In the genomic region with DNA sequence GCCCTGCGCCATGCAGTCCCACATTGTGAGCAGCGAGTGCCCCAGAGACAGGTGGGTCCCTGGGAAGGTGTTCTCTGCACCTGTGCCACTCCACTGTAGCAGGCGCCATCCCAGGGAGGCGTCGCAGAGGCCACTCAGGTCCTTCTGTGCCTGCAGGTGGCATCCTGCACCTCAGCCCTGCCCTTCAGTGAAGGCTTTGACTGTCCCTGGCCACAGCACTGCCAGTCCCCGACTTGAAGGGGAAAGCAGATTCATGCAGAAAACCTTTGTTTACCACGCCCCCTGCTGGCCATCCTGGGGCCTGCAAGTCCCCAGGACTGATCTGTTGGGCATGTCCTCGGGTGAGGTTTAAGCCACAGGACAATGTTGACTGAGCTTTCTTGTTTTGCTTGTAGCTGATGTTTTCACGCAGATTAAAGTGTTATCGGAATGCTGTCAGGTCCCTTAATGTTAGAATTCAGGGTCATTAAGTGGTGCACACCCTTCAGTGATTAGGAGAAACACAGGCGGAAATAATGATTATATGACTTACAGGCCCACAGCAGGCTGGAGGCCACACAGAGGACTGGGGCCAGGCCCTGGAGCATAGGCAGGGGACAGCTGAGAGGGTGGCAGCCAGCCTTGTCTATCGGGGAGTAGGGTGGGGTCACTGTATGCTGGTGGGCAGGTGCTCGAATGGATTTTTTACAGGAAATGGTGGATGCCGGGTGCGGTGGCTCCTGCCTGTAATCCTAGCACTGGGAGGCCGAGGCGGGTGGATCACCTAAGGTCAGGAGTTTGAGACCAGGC, we compare ENCODE assay signal across 8 cellular contexts. TPM values are rescaled to one million over a fixed set of nuclear protein-coding genes. Genes with fewer than 3 reads are reported as not detected.
A peak's percentile ranks its signal among the peaks of the same experiment; 100 is the strongest.
DNase-seq lines count a peak whose midpoint lies in the region; ATAC-seq and TF ChIP-seq lines count a peak whose summit lies in the region.

No MANE protein-coding gene starts in this region.

- peaks cover 94% of the 10 kb centered on the region for H3K36me3 Mint-ChIP-seq in activated T-helper 17 cell treated with anti-CD3 and anti-CD28 coated beads, Interleukin-2, amount 50 U/mL, for 72 hours (ENCODE audit: low read depth)
- peaks cover 25% of the 10 kb centered on the region for H3K36me3 Mint-ChIP-seq in neural progenitor cell

- no peak overlapping the region for H2AFZ ChIP-seq in neural progenitor cell (replicated peaks)

- peaks cover 4% of the 10 kb centered on the region for H3K36me3 ChIP-seq in neural progenitor cell
- peaks cover 3 to 45% (median 21%) of the 10 kb centered on the region in 4 donors for H3K36me3 ChIP-seq in stomach

- H3K4me1 ChIP-seq in neural progenitor cell, result peaks cover 10% of the 10 kb centered on the region
- H3K4me1 ChIP-seq in stomach, result peaks cover 38 to 80% (median 60%) of the 10 kb centered on the region in 4 donors

- H3K27ac Mint-ChIP-seq in activated T-helper 17 cell treated with anti-CD3 and anti-CD28 coated beads, Interleukin-2, amount 50 U/mL, for 72 hours, result peak overlapping the region; percentile 81
- no peak overlapping the region for H3K27ac Mint-ChIP-seq in neural progenitor cell

- no peak overlapping the region for H3K4me3 ChIP-seq in fibroblast of mammary gland (ENCODE audit: control insufficient read depth, low read depth, low read length)
- H3K4me3 ChIP-seq in neural progenitor cell, result no peak overlapping the region
- H3K4me3 ChIP-seq in stomach, result peak overlapping the region in 1 of 4 donors; percentile 13

- H3K9me3 ChIP-seq in neural progenitor cell (ENCODE audit: low read depth) (no peaks in the 10 kb centered on the region), stomach (no peaks in the 10 kb centered on the region)

- H3K4me1 Mint-ChIP-seq in activated T-helper 17 cell treated with anti-CD3 and anti-CD28 coated beads, Interleukin-2, amount 50 U/mL, for 72 hours, result peaks cover 29% of the 10 kb centered on the region
- H3K4me1 Mint-ChIP-seq in neural progenitor cell, result peaks cover 30% of the 10 kb centered on the region

- DNase-seq in ELF-1 (ENCODE audit: low read depth, low spot score) (peak; percentile 95), LHCN-M2 (ENCODE audit: low read depth) (peak; percentile 77), RPMI8226 (peak; percentile 79), fibroblast of mammary gland (ENCODE audit: low read depth) (peak; percentile 80), neural progenitor cell (ENCODE audit: low spot score) (peak; percentile 91), stomach (peak; percentile 96)

- peaks cover 83% of the 10 kb centered on the region for H3K79me2 ChIP-seq in neural progenitor cell (ENCODE audit: low read depth)

- H3K27me3 ChIP-seq in neural progenitor cell, result no peaks in the 10 kb centered on the region
- H3K27me3 ChIP-seq in stomach, result no peaks in the 10 kb centered on the region

- peak overlapping the region; percentile 46 for H3K4me3 Mint-ChIP-seq in activated T-helper 17 cell treated with anti-CD3 and anti-CD28 coated beads, Interleukin-2, amount 50 U/mL, for 72 hours
- peak overlapping the region; percentile 28 for H3K4me3 Mint-ChIP-seq in neural progenitor cell

- intact Hi-C loops in stomach (cut with DNase I; ENCODE audit: low total_unique reads), result loop anchor here (5.0 kb wide), 1 partner anchor 34 kb away; no protein-coding TSS in a partner anchor

- TF ChIP-seq POLR2A in stomach (IDR thresholded peaks at IDR 0.05), result no peak

- TF ChIP-seq EP300 in stomach (IDR thresholded peaks at IDR 0.05), result no peak

- H3K27ac ChIP-seq in neural progenitor cell (no peak overlapping the region), stomach (peak overlapping the region; percentile 37 to 83 (median 67))

- H3K4me2 ChIP-seq in neural progenitor cell, result no peak overlapping the region

- peak; percentile 96 for TF ChIP-seq CTCF in fibroblast of mammary gland (conservative IDR thresholded peaks at IDR 0.05; ENCODE audit: control insufficient read depth, insufficient read depth, low read depth, low read length)
- peak; percentile 98 for TF ChIP-seq CTCF in neural progenitor cell (IDR thresholded peaks at IDR 0.05)
- TF ChIP-seq CTCF in stomach (IDR thresholded peaks at IDR 0.05), result peak in 6 of 7 experiments; percentile 73 to 100 (median 98)

- peaks cover 66% of the 10 kb centered on the region for H3F3A ChIP-seq in neural progenitor cell (ENCODE audit: low read depth)

- H3K27me3 Mint-ChIP-seq in activated T-helper 17 cell treated with anti-CD3 and anti-CD28 coated beads, Interleukin-2, amount 50 U/mL, for 72 hours, result no peaks in the 10 kb centered on the region
- H3K27me3 Mint-ChIP-seq in neural progenitor cell (ENCODE audit: insufficient read depth, low read depth), result peaks cover 2% of the 10 kb centered on the region

- no peaks in the 10 kb centered on the region for H3K9me3 Mint-ChIP-seq in activated T-helper 17 cell treated with anti-CD3 and anti-CD28 coated beads, Interleukin-2, amount 50 U/mL, for 72 hours
- no peaks in the 10 kb centered on the region for H3K9me3 Mint-ChIP-seq in neural progenitor cell

- ATAC-seq in activated T-helper 17 cell treated with anti-CD3 and anti-CD28 coated beads, Interleukin-2, amount 50 U/mL, for 72 hours (replicated peaks), result peak; percentile 33
- no peak for ATAC-seq in GM18520 (IDR thresholded peaks at IDR 0.05; ENCODE audit: unreplicated experiment)

- H3K9ac ChIP-seq in neural progenitor cell, result no peak overlapping the region

- WGBS in stomach, 5 donors, result 44 to 56% (median 51%) methylated on average over 15 to 17 of the region's 17 CpGs

- peaks cover 91% of the 10 kb centered on the region for H4K20me1 ChIP-seq in neural progenitor cell (ENCODE audit: low read depth)

RNA-seq across cellular contexts. Expression of a gene that starts 5.0 kb away (rescaled TPM):
- total RNA-seq in LHCN-M2 (2014; rRNA removed), result 54.8 and 59.6 TPM in 2 replicates
- 75.6 TPM for polyA plus RNA-seq in LHCN-M2 (2012)
- total RNA-seq in activated T-helper 17 cell treated with anti-CD3 and anti-CD28 coated beads, Interleukin-2, amount 50 U/mL, for 72 hours, result 100 to 1,000 TPM; 151 to 204 TPM
- 68.4 and 115 TPM in 2 replicates for total RNA-seq in neural progenitor cell (ENCODE audit: low replicate concordance)
- 10 to 100 TPM in 4 of 5 donors, 1 to 10 TPM in 1; 9.5 to 74.1 (median 30.9) TPM for total RNA-seq in stomach
- polyA plus RNA-seq in stomach, result 10 to 100 TPM in 2 of 3 donors, 1 to 10 TPM in 1; 7.2 to 22.7 (median 14.3) TPM

RNA-seq across cellular contexts. Expression of a gene that starts 5.2 kb away (rescaled TPM):
- total RNA-seq in LHCN-M2 (2014; rRNA removed) (61.3 and 62.2 TPM in 2 replicates), neural progenitor cell (ENCODE audit: low replicate concordance) (14.1 and 55.4 TPM in 2 replicates), stomach (100 to 1,000 TPM in 2 of 5 donors, 10 to 100 TPM in 2, 1 to 10 TPM in 1; 9.9 to 171 (median 41.6) TPM)
- 21.4 TPM for polyA plus RNA-seq in LHCN-M2 (2012)
- total RNA-seq in activated T-helper 17 cell treated with anti-CD3 and anti-CD28 coated beads, Interleukin-2, amount 50 U/mL, for 72 hours, result 10 to 100 TPM; 15.7 to 16.0 TPM
- 10 to 100 TPM; 13.7 to 29.9 (median 19.1) TPM for polyA plus RNA-seq in stomach

RNA-seq across cellular contexts. Expression of a gene that starts 14.2 kb away (rescaled TPM):
- 167 and 173 TPM in 2 replicates for total RNA-seq in LHCN-M2 (2014; rRNA removed)
- 62.0 TPM for polyA plus RNA-seq in LHCN-M2 (2012)
- total RNA-seq in activated T-helper 17 cell treated with anti-CD3 and anti-CD28 coated beads, Interleukin-2, amount 50 U/mL, for 72 hours, result 100 to 1,000 TPM in 1 of 2 donors, 10 to 100 TPM in 1; 68.2 to 132 TPM
- 54.9 and 119 TPM in 2 replicates for total RNA-seq in neural progenitor cell (ENCODE audit: low replicate concordance)
- total RNA-seq in stomach, result 100 to 1,000 TPM in 3 of 5 donors, 10 to 100 TPM in 2; 28.3 to 163 (median 100) TPM
- polyA plus RNA-seq in stomach, result 10 to 100 TPM; 30.9 to 35.6 (median 32.5) TPM

RNA-seq across cellular contexts. Expression of a gene that starts 42.2 kb away (rescaled TPM):
- total RNA-seq in LHCN-M2 (2014; rRNA removed) (11.1 and 12.3 TPM in 2 replicates), neural progenitor cell (ENCODE audit: low replicate concordance) (3.2 and 10.3 TPM in 2 replicates), stomach (under 1 TPM in 1 of 5 donors, not detected in 4; 0.73 TPM)
- 3.6 TPM for polyA plus RNA-seq in LHCN-M2 (2012)
- 1 to 10 TPM; 1.8 to 2.6 TPM for total RNA-seq in activated T-helper 17 cell treated with anti-CD3 and anti-CD28 coated beads, Interleukin-2, amount 50 U/mL, for 72 hours
- polyA plus RNA-seq in stomach, result 1 to 10 TPM; 1.4 to 2.8 (median 2.1) TPM
